In the genomic region with DNA sequence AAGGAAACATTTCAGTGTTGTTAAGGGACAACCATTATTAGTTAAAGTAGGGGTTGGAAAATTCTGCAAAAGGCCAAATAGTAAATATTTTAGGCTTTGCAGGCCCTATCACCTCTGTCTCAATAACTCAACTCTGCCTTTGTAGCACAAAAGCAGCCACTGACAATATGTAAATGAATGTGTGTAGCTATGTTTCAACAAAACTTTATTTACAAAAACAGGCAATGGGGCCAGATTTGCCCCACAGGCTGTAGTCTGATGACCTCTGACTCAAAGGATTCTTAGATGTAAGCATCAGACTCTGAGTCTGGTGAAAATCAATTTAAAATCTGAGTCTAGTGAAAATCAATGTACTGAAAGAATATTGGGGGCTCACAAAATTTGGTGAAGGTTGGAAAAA, we compare ENCODE assay signal across 35 cellular contexts.
"Had no signal": no experiment of that assay in that cellular context is flagged by ENCODE, and none has a peak within 500 bp of the region (broad histone marks: within the 10 kb centered on the region; RNA-seq: fewer than 3 reads in every experiment).

No MANE protein-coding gene starts in this region.

- H3K27ac ChIP-seq: ascending aorta, cardiac muscle cell, VCaP had no signal

- ATAC-seq: activated CD4-positive, alpha-beta T cell treated with anti-CD3 and anti-CD28 coated beads for 36 hours; activated CD4-positive, CD25-positive, alpha-beta regulatory T cell treated with anti-CD3 and anti-CD28 coated beads, Interleukin-2, amount 50 U/mL, for 24 hours; activated CD8-positive, alpha-beta memory T cell treated with anti-CD3 and anti-CD28 coated beads, Interleukin-2, amount 10 ng/mL, durations not matched to agents 7 days and 5 days; activated CD8-positive, alpha-beta T cell treated with anti-CD3 and anti-CD28 coated beads, Interleukin-2, amount 10 ng/mL, durations not matched to agents 7 days and 5 days; activated naive CD8-positive, alpha-beta T cell treated with anti-CD3 and anti-CD28 coated beads, Interleukin-2, amount 50 U/mL, for 24 hours; T-helper 17 cell had no signal

- H3K4me1 Mint-ChIP-seq: activated naive CD4-positive, alpha-beta T cell treated with anti-CD3 and anti-CD28 coated beads, Interleukin-2, amount 10 ng/mL, durations not matched to agents 7 days and 5 days; activated naive CD4-positive, alpha-beta T cell treated with anti-CD3 and anti-CD28 coated beads, Interleukin-2, amount 50 U/mL, for 24 hours; central memory CD8-positive, alpha-beta T cell had no signal

- DNase-seq: activated CD4-positive, alpha-beta memory T cell treated with anti-CD3 and anti-CD28 coated beads, Interleukin-2, amount 10 ng/mL, durations not matched to agents 7 days and 5 days; activated CD4-positive, alpha-beta T cell treated with anti-CD3 and anti-CD28 coated beads for 1 hour; activated CD4-positive, alpha-beta T cell treated with anti-CD3 and anti-CD28 coated beads for 36 hours; activated CD4-positive, alpha-beta T cell treated with anti-CD3 and anti-CD28 coated beads for 48 hours; activated CD4-positive, alpha-beta T cell treated with anti-CD3 and anti-CD28 coated beads, Interleukin-2, amount 10 ng/mL, durations not matched to agents 7 days and 5 days; activated CD4-positive, alpha-beta T cell treated with anti-CD3 and anti-CD28 coated beads, Interleukin-2, amount 50 U/mL, for 48 hours; activated CD4-positive, CD25-positive, alpha-beta regulatory T cell; activated CD8-positive, alpha-beta memory T cell treated with anti-CD3 and anti-CD28 coated beads for 24 hours; activated CD8-positive, alpha-beta memory T cell treated with anti-CD3 and anti-CD28 coated beads, Interleukin-2, amount 10 ng/mL, durations not matched to agents 7 days and 5 days; activated CD8-positive, alpha-beta memory T cell treated with anti-CD3 and anti-CD28 coated beads, Interleukin-2, amount 50 U/mL, for 48 hours; activated CD8-positive, alpha-beta T cell treated with anti-CD3 and anti-CD28 coated beads, Interleukin-2, amount 10 ng/mL, durations not matched to agents 7 days and 5 days; activated effector memory CD4-positive, alpha-beta T cell treated with Interleukin-2 at 50 U/mL for 16 hours; activated gamma-delta T cell; activated naive CD4-positive, alpha-beta T cell treated with anti-CD3 and anti-CD28 coated beads, Interleukin-2, amount 10 ng/mL, durations not matched to agents 7 days and 5 days; activated naive CD4-positive, alpha-beta T cell treated with Interleukin-2 at 50 U/mL for 16 hours; activated naive CD8-positive, alpha-beta T cell treated with anti-CD3 and anti-CD28 coated beads, Interleukin-2, amount 10 ng/mL, durations not matched to agents 7 days and 5 days; activated naive CD8-positive, alpha-beta T cell treated with anti-CD3 and anti-CD28 coated beads, Interleukin-2, amount 50 U/mL, for 24 hours; activated T-cell treated with anti-CD3 and anti-CD28 coated beads, Interleukin-2, amount 50 U/mL, for 24 hours; activated T-cell treated with anti-CD3 and anti-CD28 coated beads, Interleukin-2, amount 50 U/mL, for 48 hours; amygdala; anterior cingulate cortex; caudate nucleus; cerebellar nuclear complex; T-helper 17 cell had no signal

- H3K36me3 ChIP-seq: ascending aorta, cardiac muscle cell had no signal

- H3K36me3 Mint-ChIP-seq: activated CD8-positive, alpha-beta memory T cell treated with anti-CD3 and anti-CD28 coated beads, Interleukin-2, amount 10 ng/mL, durations not matched to agents 7 days and 5 days; activated naive CD4-positive, alpha-beta T cell treated with anti-CD3 and anti-CD28 coated beads, Interleukin-2, amount 10 ng/mL, durations not matched to agents 7 days and 5 days had no signal

- H3K4me3 ChIP-seq: ascending aorta, cardiac muscle cell had no signal

- FAIRE-seq: bronchial epithelial cell, TTC549 had no signal

- H3K4me3 Mint-ChIP-seq: activated CD4-positive, alpha-beta memory T cell treated with anti-CD3 and anti-CD28 coated beads, Interleukin-2, amount 10 ng/mL, durations not matched to agents 7 days and 5 days; activated CD4-positive, alpha-beta T cell treated with anti-CD3 and anti-CD28 coated beads for 36 hours; activated CD4-positive, alpha-beta T cell treated with anti-CD3 and anti-CD28 coated beads, Interleukin-2, amount 10 ng/mL, durations not matched to agents 7 days and 5 days; activated CD8-positive, alpha-beta memory T cell treated with anti-CD3 and anti-CD28 coated beads, Interleukin-2, amount 10 ng/mL, durations not matched to agents 7 days and 5 days; activated CD8-positive, alpha-beta T cell treated with anti-CD3 and anti-CD28 coated beads, Interleukin-2, amount 10 ng/mL, durations not matched to agents 7 days and 5 days; activated naive CD4-positive, alpha-beta T cell treated with anti-CD3 and anti-CD28 coated beads, Interleukin-2, amount 10 ng/mL, durations not matched to agents 7 days and 5 days; activated naive CD4-positive, alpha-beta T cell treated with anti-CD3 and anti-CD28 coated beads, Interleukin-2, amount 50 U/mL, for 24 hours; activated naive CD8-positive, alpha-beta T cell; activated naive CD8-positive, alpha-beta T cell treated with anti-CD3 and anti-CD28 coated beads, Interleukin-2, amount 10 ng/mL, durations not matched to agents 7 days and 5 days; activated naive CD8-positive, alpha-beta T cell treated with anti-CD3 and anti-CD28 coated beads, Interleukin-2, amount 50 U/mL, for 24 hours; activated T-cell treated with anti-CD3 and anti-CD28 coated beads, Interleukin-2, amount 50 U/mL, for 24 hours; brain; central memory CD8-positive, alpha-beta T cell had no signal

- H3K9me3 ChIP-seq: ascending aorta had no signal

- H3K27me3 ChIP-seq: ascending aorta, cardiac muscle cell had no signal

- H3K9me3 Mint-ChIP-seq: activated CD4-positive, alpha-beta memory T cell treated with anti-CD3 and anti-CD28 coated beads, Interleukin-2, amount 10 ng/mL, durations not matched to agents 7 days and 5 days; activated CD4-positive, alpha-beta T cell treated with anti-CD3 and anti-CD28 coated beads, Interleukin-2, amount 10 ng/mL, durations not matched to agents 7 days and 5 days; activated naive CD4-positive, alpha-beta T cell treated with anti-CD3 and anti-CD28 coated beads, Interleukin-2, amount 10 ng/mL, durations not matched to agents 7 days and 5 days; activated naive CD4-positive, alpha-beta T cell treated with anti-CD3 and anti-CD28 coated beads, Interleukin-2, amount 50 U/mL, for 24 hours; activated naive CD8-positive, alpha-beta T cell treated with anti-CD3 and anti-CD28 coated beads, Interleukin-2, amount 10 ng/mL, durations not matched to agents 7 days and 5 days; activated naive CD8-positive, alpha-beta T cell treated with anti-CD3 and anti-CD28 coated beads, Interleukin-2, amount 50 U/mL, for 24 hours; activated T-cell treated with anti-CD3 and anti-CD28 coated beads, Interleukin-2, amount 50 U/mL, for 24 hours; activated T-helper 2 cell treated with anti-CD3 and anti-CD28 coated beads, Interferon-gamma antibody, Interleukin-2, Interleukin-4, amounts not matched to agents 10 μg/mL and 5 μg/mL and 100 μg/mL, durations not matched to agents 14 hours and 24 hours and 36 hours; brain; central memory CD8-positive, alpha-beta T cell had no signal

- H3K27me3 Mint-ChIP-seq: activated CD4-positive, alpha-beta T cell treated with anti-CD3 and anti-CD28 coated beads for 36 hours; activated naive CD4-positive, alpha-beta T cell treated with anti-CD3 and anti-CD28 coated beads, Interleukin-2, amount 50 U/mL, for 24 hours; activated naive CD8-positive, alpha-beta T cell; activated naive CD8-positive, alpha-beta T cell treated with anti-CD3 and anti-CD28 coated beads, Interleukin-2, amount 10 ng/mL, durations not matched to agents 7 days and 5 days; activated naive CD8-positive, alpha-beta T cell treated with anti-CD3 and anti-CD28 coated beads, Interleukin-2, amount 50 U/mL, for 24 hours; brain had no signal

- H3K4me1 ChIP-seq: ascending aorta had no signal

- H3K27ac Mint-ChIP-seq: activated CD4-positive, alpha-beta memory T cell treated with anti-CD3 and anti-CD28 coated beads, Interleukin-2, amount 10 ng/mL, durations not matched to agents 7 days and 5 days; activated CD4-positive, alpha-beta T cell treated with anti-CD3 and anti-CD28 coated beads for 36 hours; activated CD4-positive, alpha-beta T cell treated with anti-CD3 and anti-CD28 coated beads, Interleukin-2, amount 10 ng/mL, durations not matched to agents 7 days and 5 days; activated CD8-positive, alpha-beta memory T cell treated with anti-CD3 and anti-CD28 coated beads, Interleukin-2, amount 10 ng/mL, durations not matched to agents 7 days and 5 days; activated CD8-positive, alpha-beta T cell treated with anti-CD3 and anti-CD28 coated beads, Interleukin-2, amount 10 ng/mL, durations not matched to agents 7 days and 5 days; activated naive CD4-positive, alpha-beta T cell treated with anti-CD3 and anti-CD28 coated beads, Interleukin-2, amount 10 ng/mL, durations not matched to agents 7 days and 5 days; activated naive CD4-positive, alpha-beta T cell treated with anti-CD3 and anti-CD28 coated beads, Interleukin-2, amount 50 U/mL, for 24 hours; activated naive CD8-positive, alpha-beta T cell; activated naive CD8-positive, alpha-beta T cell treated with anti-CD3 and anti-CD28 coated beads, Interleukin-2, amount 10 ng/mL, durations not matched to agents 7 days and 5 days; activated naive CD8-positive, alpha-beta T cell treated with anti-CD3 and anti-CD28 coated beads, Interleukin-2, amount 50 U/mL, for 24 hours; activated T-cell treated with anti-CD3 and anti-CD28 coated beads, Interleukin-2, amount 50 U/mL, for 24 hours; activated T-helper 2 cell treated with anti-CD3 and anti-CD28 coated beads, Interferon-gamma antibody, Interleukin-2, Interleukin-4, amounts not matched to agents 10 μg/mL and 5 μg/mL and 100 μg/mL, durations not matched to agents 14 hours and 24 hours and 36 hours; T-helper 17 cell had no signal
